In the genomic region with DNA sequence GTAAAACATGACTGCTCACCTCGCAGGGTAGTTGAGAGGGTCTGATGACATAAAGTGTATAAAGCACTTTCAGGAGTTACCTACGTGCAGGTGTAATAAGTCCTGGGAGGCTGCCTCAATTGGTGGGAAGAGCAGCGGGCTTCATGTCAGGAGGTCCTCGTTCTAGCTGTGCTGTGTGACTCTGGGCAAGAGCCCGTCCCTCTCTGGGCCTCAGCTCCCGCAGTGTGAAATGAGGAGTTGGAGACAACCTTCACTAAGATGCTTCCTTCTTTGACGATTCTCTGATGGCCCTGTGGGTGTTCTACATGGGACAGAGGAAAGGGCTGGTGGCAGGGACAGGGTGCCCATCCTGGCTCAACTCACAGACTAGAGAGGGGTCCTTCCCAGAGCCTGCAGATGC, we compare ENCODE assay signal across 12 cellular contexts. TPM values are rescaled to one million over a fixed set of nuclear protein-coding genes. Genes with fewer than 3 reads are reported as not detected.
DNase-seq lines count a peak whose midpoint lies in the region; TF ChIP-seq lines count a peak whose summit lies in the region.
"Had no signal": no experiment of that assay in that cellular context is flagged by ENCODE, and none has a peak within 500 bp of the region (broad histone marks: within the 10 kb centered on the region; RNA-seq: fewer than 3 reads in every experiment).

No MANE protein-coding gene starts in this region.

- peak overlapping the region; percentile 16 for H2AK5ac ChIP-seq in mesendoderm (ENCODE audit: low read length)

- H3K79me2 ChIP-seq in mesendoderm (ENCODE audit: control insufficient read depth, insufficient read depth, low read length): no peaks in the 10 kb centered on the region

- no peak overlapping the region for H2BK15ac ChIP-seq in mesendoderm (replicated peaks; ENCODE audit: low read depth)

- TF ChIP-seq CTCF in adrenal gland (IDR thresholded peaks at IDR 0.05) (no peak), stomach (IDR thresholded peaks at IDR 0.05) (no peak), MCF 10A (IDR thresholded peaks at IDR 0.05; ENCODE audit: unreplicated experiment) (no peak)

- no peaks in the 10 kb centered on the region for H3K36me3 Mint-ChIP-seq in MCF 10A (ENCODE audit: insufficient read depth, unreplicated experiment)

- H3K27ac ChIP-seq in adrenal gland (peak overlapping the region in 3 of 5 donors; percentile 39 to 78 (median 54)), mesendoderm (ENCODE audit: low read depth, low read length) (no peak overlapping the region), stomach (peak overlapping the region in 3 of 5 donors; percentile 73 to 81 (median 80))

- CTCF ChIA-PET in MCF 10A (lab: Yijun Ruan, JAX): interaction anchor here (0.7 to 1.0 kb wide), 6 partner anchors 23 to 336 kb away, joined by 3 to 7 read pairs (median 3); a partner anchor contains a TSS

- no peak overlapping the region for H3K4me3 Mint-ChIP-seq in MCF 10A (ENCODE audit: unreplicated experiment)

- no peak overlapping the region for H2BK5ac ChIP-seq in mesendoderm (ENCODE audit: low read length)

- no peak overlapping the region for H3K4ac ChIP-seq in mesendoderm (ENCODE audit: low read depth, low read length)

- no peak overlapping the region for H4K5ac ChIP-seq in mesendoderm (ENCODE audit: low read length)

- no peak overlapping the region for H4K8ac ChIP-seq in mesendoderm (ENCODE audit: low read depth, low read length)

- H3K56ac ChIP-seq in mesendoderm (ENCODE audit: low read length): peak overlapping the region; percentile 28

- H3K4me1 Mint-ChIP-seq in MCF 10A (ENCODE audit: insufficient read depth, unreplicated experiment): no peaks in the 10 kb centered on the region

- H3K9me3 ChIP-seq in NT2/D1 (ENCODE audit: insufficient read depth, low read length) (no peaks in the 10 kb centered on the region), adrenal gland (replicated peaks in 1 of 3) (no peaks in the 10 kb centered on the region), stomach (no peaks in the 10 kb centered on the region)
- H3K9me3 ChIP-seq: Peyer's patch had no signal

- no peak overlapping the region for H3K27ac Mint-ChIP-seq in MCF 10A (ENCODE audit: low read depth, unreplicated experiment)

- no peak for TF ChIP-seq POLR2A in adrenal gland (IDR thresholded peaks at IDR 0.05)
- no peak for TF ChIP-seq POLR2A in stomach (IDR thresholded peaks at IDR 0.05)

- no peak overlapping the region for H3K18ac ChIP-seq in mesendoderm (ENCODE audit: low read length)

- peaks cover 14% of the 10 kb centered on the region for H3K36me3 ChIP-seq in NT2/D1 (ENCODE audit: insufficient read depth, insufficient read length, low read length)
- H3K36me3 ChIP-seq in adrenal gland (replicated peaks in 1 of 2): no peaks in the 10 kb centered on the region
- H3K36me3 ChIP-seq in mesendoderm (ENCODE audit: control insufficient read depth, insufficient read depth, low read length): no peaks in the 10 kb centered on the region
- no peaks in the 10 kb centered on the region for H3K36me3 ChIP-seq in stomach
- H3K36me3 ChIP-seq: Peyer's patch had no signal

- POLR2A ChIA-PET in MCF 10A (lab: Yijun Ruan, JAX): no interaction called here

- intact Hi-C loops in adrenal gland (cut with DNase I): loop anchor here (5.0 to 10.0 kb wide), 3 partner anchors 108 to 338 kb away; a partner anchor contains a TSS
- intact Hi-C loops in stomach (cut with DNase I; ENCODE audit: low total_unique reads): no loop called here
- intact Hi-C loops in MCF 10A (cut with micrococcal nuclease): loop anchor here (5.0 kb wide), 1 partner anchor 336 kb away; no protein-coding TSS in a partner anchor

- 85 to 100% (median 91%) methylated on average over 4 to 7 of the region's 7 CpGs for WGBS in adrenal gland, 4 donors
- WGBS in mesendoderm (ENCODE audit: extremely low coverage, insufficient coverage, low lambda C conversion rate): no CpG with 5 or more reads among the region's 7 CpGs
- 77 to 90% (median 89%) methylated on average over 7 of the region's 7 CpGs for WGBS in stomach, 5 donors

- H3K79me1 ChIP-seq in mesendoderm (ENCODE audit: low read length): no peaks in the 10 kb centered on the region

- no peaks in the 10 kb centered on the region for H3K27me3 ChIP-seq in NT2/D1 (ENCODE audit: insufficient read depth, insufficient read length)
- no peaks in the 10 kb centered on the region for H3K27me3 ChIP-seq in adrenal gland
- no peaks in the 10 kb centered on the region for H3K27me3 ChIP-seq in mesendoderm (ENCODE audit: insufficient read depth, low read length, poor library complexity)
- H3K27me3 ChIP-seq in stomach: peaks cover 0 to 13% (median 8%) of the 10 kb centered on the region in 3 donors
- H3K27me3 ChIP-seq: Peyer's patch had no signal

- no peak for TF ChIP-seq EP300 in stomach (IDR thresholded peaks at IDR 0.05)

- BruUV-seq in MCF 10A (replicated peaks; lab: Mats Ljungman, UMichigan): no TSS peak

- H3K9ac ChIP-seq in NT2/D1 (ENCODE audit: insufficient read length, low read depth): peak overlapping the region; percentile 26
- H3K9ac ChIP-seq in mesendoderm (ENCODE audit: low read length): no peak overlapping the region

- H3K4me3 ChIP-seq in NT2/D1 (ENCODE audit: insufficient read length, low read depth) (no peak overlapping the region), adrenal gland (no peak overlapping the region), mesendoderm (ENCODE audit: low read length) (no peak overlapping the region), stomach (no peak overlapping the region)
- H3K4me3 ChIP-seq: Peyer's patch had no signal

- peaks cover 27% of the 10 kb centered on the region for H3K4me1 ChIP-seq in NT2/D1 (ENCODE audit: insufficient read depth, insufficient read length)
- peaks cover 3 to 18% of the 10 kb centered on the region in 2 donors for H3K4me1 ChIP-seq in adrenal gland (replicated peaks in 1 of 2)
- H3K4me1 ChIP-seq in mesendoderm (ENCODE audit: control insufficient read depth, low read depth, low read length): peaks cover 5% of the 10 kb centered on the region
- peaks cover 4 to 27% (median 20%) of the 10 kb centered on the region in 4 donors for H3K4me1 ChIP-seq in stomach

- peaks cover 35% of the 10 kb centered on the region for H3K27me3 Mint-ChIP-seq in MCF 10A (ENCODE audit: insufficient read depth, unreplicated experiment)

- no peak for DNase-seq in NT2/D1 (ENCODE audit: low read depth, low spot score)
- DNase-seq in adrenal gland: no peak
- DNase-seq in mesendoderm: no peak
- no peak for DNase-seq in stomach
- DNase-seq in activated effector memory CD4-positive, alpha-beta T cell treated with anti-CD3 and anti-CD28 coated beads, Interleukin-2, amount 50 U/mL, for 16 hours: no peak
- DNase-seq in MCF 10A (ENCODE audit: unreplicated experiment): no peak
- DNase-seq in activated CD8-positive, alpha-beta memory T cell treated with anti-CD3 and anti-CD28 coated beads, Interleukin-2, amount 50 U/mL, for 48 hours: no peak
- DNase-seq: IMR-90, Kasumi-1, NCI-H1105, NCI-H2227 treated with DMSO at 0.1 percent for 48 hours, Peyer's patch had no signal

- H3K9me3 Mint-ChIP-seq in MCF 10A (ENCODE audit: unreplicated experiment): no peaks in the 10 kb centered on the region

- no peak overlapping the region for H3K4me2 ChIP-seq in mesendoderm (ENCODE audit: low read length)

- H2BK120ac ChIP-seq in mesendoderm (ENCODE audit: low read depth, low read length): no peak overlapping the region

- H3K23ac ChIP-seq in mesendoderm (ENCODE audit: low read length): no peak overlapping the region

RNA-seq across cellular contexts. Expression of a gene that starts 57.8 kb away (rescaled TPM):
- total RNA-seq in adrenal gland: 10 to 100 TPM; 28.3 to 55.7 (median 33.9) TPM
- polyA plus RNA-seq in adrenal gland: 10 to 100 TPM; 13.3 to 39.7 (median 14.7) TPM
- 23.1 TPM for polyA plus RNA-seq in mesendoderm (2013, experiment 1 of 2)
- polyA plus RNA-seq in mesendoderm (2013, experiment 2 of 2): 24.6 TPM
- total RNA-seq in stomach: 100 to 1,000 TPM in 1 of 5 donors, 10 to 100 TPM in 4; 27.2 to 155 (median 31.6) TPM
- 10 to 100 TPM; 12.4 to 27.1 (median 18.5) TPM for polyA plus RNA-seq in stomach
- total RNA-seq in MCF 10A (2022): 14.8 and 17.7 TPM in 2 replicates
